In the genomic region with DNA sequence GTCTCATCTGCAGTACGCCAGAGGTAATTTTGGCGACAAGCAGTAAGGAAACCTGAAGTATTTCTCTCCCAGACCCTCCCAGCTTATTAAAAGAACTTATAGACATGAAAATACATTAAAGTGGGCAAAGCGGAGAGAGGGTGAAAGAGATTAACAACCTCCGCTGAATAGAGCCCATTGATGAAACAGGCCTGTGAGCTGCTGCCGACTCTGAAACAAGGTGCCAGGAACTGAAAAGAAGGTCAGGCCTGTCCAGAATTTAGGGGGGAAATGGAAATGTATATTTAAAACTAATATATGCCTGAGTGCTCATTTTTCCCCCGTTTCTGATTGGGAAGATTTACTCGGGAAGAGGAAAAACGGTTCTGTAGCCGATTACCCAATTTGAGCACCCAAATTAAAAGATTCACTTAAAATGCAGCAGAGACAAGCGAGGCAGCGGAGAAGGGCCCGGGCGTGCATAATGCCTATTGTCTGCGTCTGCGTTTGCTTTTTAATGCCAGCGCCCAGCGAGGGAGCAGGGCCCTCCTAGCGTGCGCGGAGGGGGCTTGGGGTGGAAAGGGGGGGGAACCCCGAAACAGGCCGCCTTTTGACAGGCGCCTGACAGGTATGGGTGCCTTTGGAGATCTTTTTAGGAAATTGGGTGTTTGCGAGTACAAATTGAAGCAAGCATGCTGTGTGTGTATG, we compare ENCODE assay signal across 22 cellular contexts.
DNase-seq lines count a peak whose midpoint lies in the region; ATAC-seq and TF ChIP-seq lines count a peak whose summit lies in the region.
"Had no signal": no experiment of that assay in that cellular context is flagged by ENCODE, and none has a peak within 500 bp of the region (broad histone marks: within the 10 kb centered on the region; RNA-seq: fewer than 3 reads in every experiment).

No MANE protein-coding gene starts in this region.

- DNase-seq in GM23338 (ENCODE audit: low spot score) (peak; percentile 28), mesenteric fat pad (ENCODE audit: low spot score) (peak; percentile 67), posterior vena cava (ENCODE audit: low spot score) (peak; percentile 65), H4 (ENCODE audit: low spot score) (no peak), amniotic stem cell (lab: John Stamatoyannopoulos, UW) (no peak), cerebellar cortex (ENCODE audit: low spot score) (no peak)
- DNase-seq: CD8-positive, alpha-beta T cell; H9; MV-4-11; NCI-H1417; NCI-H187; NCI-H2107; NCI-H510A; NCI-H748 treated with DMSO at 0.1 percent for 48 hours; NK-92 treated with Interleukin-12 subunit alpha and Interleukin-12 subunit beta, amount 100 ng/mL, for 24 hours; Peyer's patch had no signal

- H3K79me2 ChIP-seq in GM23338 (replicated peaks; ENCODE audit: insufficient read depth): no peaks in the 10 kb centered on the region

- H4K20me1 ChIP-seq in GM23338 (replicated peaks; ENCODE audit: insufficient read depth): no peaks in the 10 kb centered on the region

- no peak overlapping the region for H3K4me3 Mint-ChIP-seq in GM23338
- H3K4me3 Mint-ChIP-seq: CD8-positive, alpha-beta T cell; H9 had no signal

- H3K4me1 ChIP-seq in GM23338 (ENCODE audit: insufficient read depth) (peaks cover 20% of the 10 kb centered on the region), ectodermal cell (ENCODE audit: control insufficient read depth, insufficient read depth, low read length) (peaks cover 20% of the 10 kb centered on the region)
- H3K4me1 ChIP-seq: A549, BLaER1, Peyer's patch had no signal

- TF ChIP-seq CTCF in GM23338 (conservative IDR thresholded peaks at IDR 0.05; ENCODE audit: low read depth in 2 of 2): no peak

- no peaks in the 10 kb centered on the region for H3K9me3 Mint-ChIP-seq in GM23338
- H3K9me3 Mint-ChIP-seq: CD8-positive, alpha-beta T cell; H9 had no signal

- WGBS in ectodermal cell, 2 experiments: 62% methylated on average over 24 of the region's 24 CpGs

- no peaks in the 10 kb centered on the region for H3K27me3 ChIP-seq in GM23338 (ENCODE audit: insufficient read depth)
- H3K27me3 ChIP-seq in ectodermal cell (ENCODE audit: control insufficient read depth, insufficient read depth, low read length, poor library complexity, severe bottlenecking): no peaks in the 10 kb centered on the region
- H3K27me3 ChIP-seq: BLaER1, Peyer's patch had no signal

- intact Hi-C loops in posterior vena cava (cut with DNase I): no loop called here

- no peak overlapping the region for H3K27ac Mint-ChIP-seq in GM23338
- H3K27ac Mint-ChIP-seq: CD8-positive, alpha-beta T cell; H9 had no signal

- peaks cover 47% of the 10 kb centered on the region for H3K4me1 Mint-ChIP-seq in GM23338

- no peak overlapping the region for H2AFZ ChIP-seq in GM23338

- H3K27ac ChIP-seq in GM23338 (ENCODE audit: low read depth): no peak overlapping the region; the same call in 1 of the 2 replicates
- H3K27ac ChIP-seq in ectodermal cell (ENCODE audit: insufficient read depth, low read depth, low read length, poor library complexity, severe bottlenecking): peak overlapping the region; percentile 66
- H3K27ac ChIP-seq: A549, BLaER1, HL-60, KMS-11, Peyer's patch had no signal

- H3K9me2 ChIP-seq in GM23338 (ENCODE audit: insufficient read depth): no peaks in the 10 kb centered on the region

- no peaks in the 10 kb centered on the region for H3K36me3 Mint-ChIP-seq in GM23338 (ENCODE audit: low read depth)
- H3K36me3 Mint-ChIP-seq: CD8-positive, alpha-beta T cell had no signal

- no peaks in the 10 kb centered on the region for H3F3A ChIP-seq in GM23338 (replicated peaks; ENCODE audit: low read depth)

- no peaks in the 10 kb centered on the region for H3K36me3 ChIP-seq in GM23338 (ENCODE audit: insufficient read depth)
- H3K36me3 ChIP-seq in ectodermal cell (ENCODE audit: control insufficient read depth, insufficient read depth, low read length): no peaks in the 10 kb centered on the region

- H3K9me3 ChIP-seq in ectodermal cell (ENCODE audit: control insufficient read depth, low read length): no peaks in the 10 kb centered on the region
- H3K9me3 ChIP-seq: A549, BLaER1, Peyer's patch had no signal

- peaks cover 10% of the 10 kb centered on the region for H3K27me3 Mint-ChIP-seq in GM23338 (ENCODE audit: insufficient read depth, low read depth, poor library complexity)

- ATAC-seq in GM23338 (peak; percentile 50), HG03520 (IDR thresholded peaks at IDR 0.05; ENCODE audit: unreplicated experiment) (no peak)
- ATAC-seq: A549; CD8-positive, alpha-beta T cell had no signal

- 0 out of 2 replicates have a peak overlapping the region, but pooled peaks have one; percentile 30 for H3K4me2 ChIP-seq in GM23338
- H3K4me2 ChIP-seq: A549, BLaER1, KMS-11 had no signal

- no peak overlapping the region for H3K4me3 ChIP-seq in GM23338
- H3K4me3 ChIP-seq in ectodermal cell (ENCODE audit: insufficient read depth, low read depth, low read length): no peak overlapping the region
- H3K4me3 ChIP-seq: A549, BLaER1, Peyer's patch had no signal

TF ChIP-seq in GM23338, 12 proteins besides CTCF, POLR2A, EP300 and RAD21:
- no peak for TF ChIP-seq CREB1 (CRISPR knock-in tag; IDR thresholded peaks at IDR 0.05; ENCODE audit: low read depth)
- TF ChIP-seq ZNF114 (CRISPR knock-in tag; IDR thresholded peaks at IDR 0.05): no peak
TF ChIP-seq in GM23338: peak in this region for 0.

Comparison
In these comparisons a context has a peak if more than half of its experiments do, and no peak if none do; other contexts are left out.
1. DNase-seq: peak in GM23338 (single experiment), mesenteric fat pad (single experiment) and posterior vena cava (single experiment); none in H4 (single experiment), amniotic stem cell (single experiment) and cerebellar cortex (single experiment).